In the genomic region with DNA sequence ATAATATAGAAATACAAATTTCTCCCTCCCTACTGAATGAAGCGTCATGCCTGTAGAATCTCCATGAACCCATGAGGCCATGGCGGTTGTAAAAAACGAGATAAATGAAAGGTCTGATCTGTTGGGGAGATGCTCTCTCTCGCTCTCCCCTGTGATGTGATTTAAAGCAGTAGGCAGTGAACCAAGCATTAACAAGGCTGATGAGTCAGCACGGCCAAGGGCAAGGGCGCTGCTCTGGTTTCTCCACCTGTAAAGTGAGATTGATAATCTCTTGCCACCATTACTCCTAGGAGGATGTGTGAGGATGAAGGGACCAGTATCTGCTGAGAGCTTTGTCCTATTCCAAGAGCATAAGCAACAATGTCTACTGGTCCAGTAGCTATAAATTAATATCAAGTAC, we compare ENCODE assay signal across 20 cellular contexts.
"Had no signal": no experiment of that assay in that cellular context is flagged by ENCODE, and none has a peak within 500 bp of the region (broad histone marks: within the 10 kb centered on the region; RNA-seq: fewer than 3 reads in every experiment).

No MANE protein-coding gene starts in this region.

- H3K4me1 ChIP-seq: Peyer's patch, SJSA1 had no signal

- H3K27me3 ChIP-seq: Peyer's patch, SJSA1 had no signal

- H3K36me3 ChIP-seq: Peyer's patch, SJSA1 had no signal

- ATAC-seq: activated CD8-positive, alpha-beta memory T cell treated with anti-CD3 and anti-CD28 coated beads, Interleukin-2, amount 10 ng/mL, durations not matched to agents 7 days and 5 days; WTC11 had no signal

- H3K9me3 ChIP-seq: Peyer's patch had no signal

- DNase-seq: activated CD4-positive, alpha-beta T cell treated with anti-CD3 and anti-CD28 coated beads for 48 hours; activated CD4-positive, alpha-beta T cell treated with anti-CD3 and anti-CD28 coated beads, Interleukin-2, amount 50 U/mL, for 48 hours; activated CD4-positive, CD25-positive, alpha-beta regulatory T cell treated with anti-CD3 and anti-CD28 coated beads, Interleukin-2, amount 50 U/mL, for 72 hours; activated CD8-positive, alpha-beta memory T cell treated with anti-CD3 and anti-CD28 coated beads, Interleukin-2, amount 10 ng/mL, durations not matched to agents 7 days and 5 days; activated effector memory CD4-positive, alpha-beta T cell treated with Interleukin-2 at 50 U/mL for 16 hours; activated naive CD4-positive, alpha-beta T cell; activated T-cell treated with anti-CD3 and anti-CD28 coated beads, Interleukin-2, amount 50 U/mL, for 24 hours; aorta; NCI-H1105 treated with DMSO at 0.1 percent for 48 hours; NCI-H1436 treated with DMSO at 0.1 percent for 48 hours; NCI-H187; NCI-H2081; NCI-H446 treated with DMSO at 0.1 percent for 48 hours; NCI-H524 treated with DMSO at 0.1 percent for 48 hours; NCI-H748 treated with DMSO at 0.1 percent for 48 hours; Peyer's patch; Right ventricle myocardium superior had no signal

- H3K4me3 ChIP-seq: Peyer's patch, SJSA1 had no signal

- H3K27ac ChIP-seq: Peyer's patch, RWPE1, SJSA1 had no signal
